7 cellular contexts compared by ENCODE assay signal in genomic region chr22:50505776-50506610, GRCh38. TPM values are rescaled to one million over a fixed set of nuclear protein-coding genes. Genes with fewer than 3 reads are reported as not detected.
DNase-seq lines count a peak whose midpoint lies in the region; ATAC-seq and TF ChIP-seq lines count a peak whose summit lies in the region.
"Had no signal": no experiment of that assay in that cellular context is flagged by ENCODE, and none has a peak within 500 bp of the region (broad histone marks: within the 10 kb centered on the region; RNA-seq: fewer than 3 reads in every experiment).

No MANE protein-coding gene starts in this region.

- ATAC-seq in T-helper 17 cell = no peak
- ATAC-seq in HG03280 (IDR thresholded peaks at IDR 0.05; ENCODE audit: unreplicated experiment) = no peak

- peaks cover 17% of the 10 kb centered on the region for H3K4me1 Mint-ChIP-seq in Calu3 (ENCODE audit: low read depth, unreplicated experiment)
- peaks cover 14% of the 10 kb centered on the region for H3K4me1 Mint-ChIP-seq in T-helper 17 cell

- H3K9me3 Mint-ChIP-seq in Calu3 (ENCODE audit: low read depth, unreplicated experiment) = no peaks in the 10 kb centered on the region

- H3K36me3 Mint-ChIP-seq in Calu3 (ENCODE audit: insufficient read depth, unreplicated experiment) (peaks cover 47% of the 10 kb centered on the region), T-helper 17 cell (ENCODE audit: low read depth) (no peaks in the 10 kb centered on the region)

- H3K4me1 ChIP-seq in mucosa of stomach (ENCODE audit: control insufficient read depth, insufficient read depth, low read length) = peaks cover 26% of the 10 kb centered on the region

- H3K27me3 Mint-ChIP-seq in Calu3 (ENCODE audit: unreplicated experiment) (no peaks in the 10 kb centered on the region), T-helper 17 cell (no peaks in the 10 kb centered on the region)

- intact Hi-C loops in Calu3 (cut with micrococcal nuclease; ENCODE audit: unreplicated experiment) = no loop called here

- no peak overlapping the region for H3K27ac Mint-ChIP-seq in Calu3 (ENCODE audit: unreplicated experiment)
- H3K27ac Mint-ChIP-seq in T-helper 17 cell = no peak overlapping the region

- no peak for TF ChIP-seq CTCF in Calu3 (IDR thresholded peaks at IDR 0.05; ENCODE audit: unreplicated experiment)
- no peak for TF ChIP-seq CTCF in GM10248 (IDR thresholded peaks at IDR 0.05; ENCODE audit: control extremely low read depth, extremely low read depth, low read depth, missing control alignments)

- POLR2A ChIA-PET in GM10248 (lab: Yijun Ruan, JAX) = interaction anchor here (0.6 kb wide), 1 partner anchor 183 kb away, joined by 4 read pairs; no protein-coding TSS in a partner anchor

- H3K4me3 ChIP-seq in mucosa of stomach (ENCODE audit: low read length) = no peak overlapping the region

- CTCF ChIA-PET in Calu3 (lab: Charles Lee) = interaction anchor here (1.0 kb wide), 1 partner anchor 9 kb away, joined by 5 read pairs; no protein-coding TSS in a partner anchor
- CTCF ChIA-PET in GM10248 (lab: Yijun Ruan, JAX) = interaction anchor here (2.1 to 6.4 kb wide), 2 partner anchors 9 to 18 kb away, joined by 12 to 56 read pairs; partner anchors contain the start of gene SCO2

- H3K4me3 Mint-ChIP-seq in Calu3 (ENCODE audit: low read depth, unreplicated experiment) (peak overlapping the region; percentile 91), T-helper 17 cell (peak overlapping the region; percentile 63)

- no peaks in the 10 kb centered on the region for H3K36me3 ChIP-seq in mucosa of stomach (ENCODE audit: control insufficient read depth, insufficient read depth, low read length)

- peak overlapping the region; percentile 82 for H3K9ac ChIP-seq in mucosa of stomach (ENCODE audit: low read length)

- BruUV-seq in Calu3 (replicated peaks; lab: Mats Ljungman, UMichigan) = no TSS peak

- no peaks in the 10 kb centered on the region for H3K9me3 ChIP-seq in T-helper 17 cell (ENCODE audit: control insufficient read depth, low read length, poor library complexity, severe bottlenecking)
- H3K9me3 ChIP-seq in mucosa of stomach (ENCODE audit: control insufficient read depth, low read length) = no peaks in the 10 kb centered on the region

- no peak for DNase-seq in Calu3
- DNase-seq in T-helper 17 cell = no peak
- no peak for DNase-seq in GM10248 (ENCODE audit: extremely low spot score)
- no peak for DNase-seq in epidermal melanocyte (ENCODE audit: insufficient read length, low spot score)

- H3K27me3 ChIP-seq in mucosa of stomach (ENCODE audit: control insufficient read depth, insufficient read depth, low read length) = no peaks in the 10 kb centered on the region

RNA-seq across cellular contexts. Expression of gene LMF2, which starts 1.5 kb away (rescaled TPM):
- total RNA-seq in Calu3 (2022) (85.2 and 87.1 TPM in 2 replicates), T-helper 17 cell (100 to 1,000 TPM; 110 to 130 TPM)

RNA-seq across cellular contexts. Expression of gene NCAPH2, which starts 2.0 kb away (rescaled TPM):
- total RNA-seq in Calu3 (2022) = 73.2 and 92.0 TPM in 2 replicates
- 100 to 1,000 TPM in 1 of 2 donors, 10 to 100 TPM in 1; 97.0 to 103 TPM for total RNA-seq in T-helper 17 cell

RNA-seq across cellular contexts. Expression of gene MIOX, which starts 19.3 kb away (rescaled TPM):
- 0.45 TPM in 1 of 2 replicates, not detected in the other for total RNA-seq in Calu3 (2022)
- not detected for total RNA-seq in T-helper 17 cell
- total RNA-seq: mononuclear cell had no signal

RNA-seq across cellular contexts. Expression of gene SCO2, which starts 19.4 kb away (rescaled TPM):
- total RNA-seq in Calu3 (2022) = 3.6 and 5.3 TPM in 2 replicates
- total RNA-seq in T-helper 17 cell = 10 to 100 TPM in 1 of 2 donors, 1 to 10 TPM in 1; 4.5 to 11.3 TPM

RNA-seq across cellular contexts. Expression of gene TYMP, which starts 23.8 kb away (rescaled TPM):
- total RNA-seq in Calu3 (2022) (44.1 and 62.2 TPM in 2 replicates), T-helper 17 cell (10 to 100 TPM; 22.3 to 25.9 TPM)
